1 cellular context compared by ENCODE assay signal in genomic region chr10:68067029-68067428, GRCh38.
A peak's percentile ranks its signal among the peaks of the same experiment; 100 is the strongest.
TF ChIP-seq lines count a peak whose summit lies in the region.

No MANE protein-coding gene starts in this region.

TF ChIP-seq in IMR-90, 13 proteins besides CTCF, POLR2A, EP300 and RAD21:
- TF ChIP-seq CEBPB (IDR thresholded peaks at IDR 0.05; ENCODE audit: low read depth, low read length) (peak; percentile 77), SMC3 (IDR thresholded peaks at IDR 0.05; ENCODE audit: low read depth, low read length) (no peak), USF2 (IDR thresholded peaks at IDR 0.05; ENCODE audit: low read depth, low read length) (no peak), FOS (IDR thresholded peaks at IDR 0.05; ENCODE audit: low read depth, low read length) (no peak), CHD1 (IDR thresholded peaks at IDR 0.05; ENCODE audit: low read depth, low read length) (no peak)
- TF ChIP-seq, protein P1, sequence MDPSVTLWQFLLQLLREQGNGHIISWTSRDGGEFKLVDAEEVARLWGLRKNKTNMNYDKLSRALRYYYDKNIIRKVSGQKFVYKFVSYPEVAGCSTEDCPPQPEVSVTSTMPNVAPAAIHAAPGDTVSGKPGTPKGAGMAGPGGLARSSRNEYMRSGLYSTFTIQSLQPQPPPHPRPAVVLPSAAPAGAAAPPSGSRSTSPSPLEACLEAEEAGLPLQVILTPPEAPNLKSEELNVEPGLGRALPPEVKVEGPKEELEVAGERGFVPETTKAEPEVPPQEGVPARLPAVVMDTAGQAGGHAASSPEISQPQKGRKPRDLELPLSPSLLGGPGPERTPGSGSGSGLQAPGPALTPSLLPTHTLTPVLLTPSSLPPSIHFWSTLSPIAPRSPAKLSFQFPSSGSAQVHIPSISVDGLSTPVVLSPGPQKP (IDR thresholded peaks at IDR 0.05; ENCODE audit: borderline replicate concordance, low read depth, low read length): no peak
